Comparison of ENCODE assay signal across 22 cellular contexts in genomic region chr22:48338793-48339705, GRCh38.
"Had no signal": no experiment of that assay in that cellular context is flagged by ENCODE, and none has a peak within 500 bp of the region (broad histone marks: within the 10 kb centered on the region; RNA-seq: fewer than 3 reads in every experiment).

No MANE protein-coding gene starts in this region.

- H3K27me3 Mint-ChIP-seq: activated CD4-positive, alpha-beta memory T cell treated with anti-CD3 and anti-CD28 coated beads, Interleukin-2, amount 10 ng/mL, durations not matched to agents 7 days and 5 days had no signal

- H3K9me3 Mint-ChIP-seq: activated CD4-positive, alpha-beta T cell treated with anti-CD3 and anti-CD28 coated beads, Interleukin-2, amount 10 ng/mL, durations not matched to agents 24 days and 14 days; central memory CD8-positive, alpha-beta T cell; nephron progenitor cell; T-cell; T-helper 2 cell treated with Interferon-gamma antibody and Interleukin-4, amounts not matched to agents 5 μg/mL and 100 μg/mL, for 36 hours had no signal

- H3K9me3 ChIP-seq: adrenal gland, esophagus muscularis mucosa, mucosa of descending colon, prostate gland, right atrium auricular region, stomach, transverse colon had no signal

- H3K4me1 ChIP-seq: adrenal gland, esophagus muscularis mucosa, prostate gland, right atrium auricular region, stomach, transverse colon had no signal

- H3K4me1 Mint-ChIP-seq: activated CD4-positive, alpha-beta memory T cell treated with anti-CD3 and anti-CD28 coated beads, Interleukin-2, amount 10 ng/mL, durations not matched to agents 7 days and 5 days; activated CD4-positive, alpha-beta T cell treated with anti-CD3 and anti-CD28 coated beads, Interleukin-2, amount 10 ng/mL, durations not matched to agents 24 days and 14 days; central memory CD8-positive, alpha-beta T cell; T-cell had no signal

- H3K4me3 Mint-ChIP-seq: activated CD4-positive, alpha-beta memory T cell treated with anti-CD3 and anti-CD28 coated beads, Interleukin-2, amount 10 ng/mL, durations not matched to agents 7 days and 5 days; activated CD4-positive, alpha-beta T cell treated with anti-CD3 and anti-CD28 coated beads, Interleukin-2, amount 10 ng/mL, durations not matched to agents 24 days and 14 days; activated naive CD8-positive, alpha-beta T cell; central memory CD8-positive, alpha-beta T cell; nephron progenitor cell; T-cell; T-helper 2 cell treated with Interferon-gamma antibody and Interleukin-4, amounts not matched to agents 5 μg/mL and 100 μg/mL, for 36 hours had no signal

- H3K27me3 ChIP-seq: right atrium auricular region had no signal

- DNase-seq: activated CD4-positive, alpha-beta memory T cell treated with anti-CD3 and anti-CD28 coated beads, Interleukin-2, amount 10 ng/mL, durations not matched to agents 7 days and 5 days; activated CD4-positive, alpha-beta T cell treated with anti-CD3 and anti-CD28 coated beads, Interleukin-2, amount 10 ng/mL, durations not matched to agents 24 days and 14 days; activated T-cell treated with anti-CD3 and anti-CD28 coated beads for 4 hours; adrenal gland; glutamatergic neuron; hippocampal formation; mesenchymal stem cell; mucosa of descending colon; nephron progenitor cell; stimulated activated CD4-positive, alpha-beta T cell treated with anti-CD3 and anti-CD28 coated beads, Interleukin-12 subunit alpha, Interleukin-12 subunit beta, amount 100 ng/mL, for 4 hours; stimulated activated CD4-positive, alpha-beta T cell treated with anti-CD3 and anti-CD28 coated beads, Interleukin-4, amount 100 ng/mL, for 4 hours; stomach; T-cell; transverse colon had no signal

- H3K27ac ChIP-seq: adrenal gland, coronary artery, esophagus muscularis mucosa, prostate gland, right atrium auricular region, stomach, transverse colon, VCaP had no signal

- H3K36me3 Mint-ChIP-seq: activated naive CD8-positive, alpha-beta T cell; T-cell had no signal

- H3K4me3 ChIP-seq: adrenal gland, coronary artery, esophagus muscularis mucosa, mucosa of descending colon, prostate gland, right atrium auricular region, stomach, transverse colon had no signal

- H3K36me3 ChIP-seq: adrenal gland, esophagus muscularis mucosa, prostate gland, right atrium auricular region, stomach, transverse colon had no signal

- H3K27ac Mint-ChIP-seq: activated CD4-positive, alpha-beta memory T cell treated with anti-CD3 and anti-CD28 coated beads, Interleukin-2, amount 10 ng/mL, durations not matched to agents 7 days and 5 days; activated CD4-positive, alpha-beta T cell treated with anti-CD3 and anti-CD28 coated beads, Interleukin-2, amount 10 ng/mL, durations not matched to agents 24 days and 14 days; activated naive CD8-positive, alpha-beta T cell; nephron progenitor cell; T-cell; T-helper 2 cell treated with Interferon-gamma antibody and Interleukin-4, amounts not matched to agents 5 μg/mL and 100 μg/mL, for 36 hours had no signal
